In the genomic region with DNA sequence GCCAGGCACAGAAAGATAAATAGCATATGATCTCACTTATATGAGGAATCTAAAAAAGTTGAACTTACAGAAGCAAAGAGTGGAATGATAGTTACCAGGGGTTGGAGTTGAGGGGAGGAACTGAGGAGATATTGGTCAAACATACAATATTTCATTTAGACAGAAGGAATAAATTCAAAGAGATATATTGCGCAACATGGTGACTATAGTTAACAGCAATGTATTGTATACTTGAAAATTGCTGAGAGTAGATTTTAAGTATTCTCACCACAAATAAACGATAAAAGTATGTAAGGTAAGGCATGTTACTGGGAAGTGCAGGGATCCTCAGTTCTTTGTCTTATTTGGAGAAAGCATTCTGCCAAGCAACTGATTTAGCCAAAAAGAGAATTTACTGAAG, we compare ENCODE assay signal across 25 cellular contexts.
"Had no signal": no experiment of that assay in that cellular context is flagged by ENCODE, and none has a peak within 500 bp of the region (broad histone marks: within the 10 kb centered on the region; RNA-seq: fewer than 3 reads in every experiment).

No MANE protein-coding gene starts in this region.

- H3K36me3 ChIP-seq: brain microvascular endothelial cell, esophagus muscularis mucosa, heart right ventricle, left lung, lower lobe of right lung, right atrium auricular region, spleen, tibial nerve, WERI-Rb-1 had no signal

- ATAC-seq: activated CD4-positive, CD25-positive, alpha-beta regulatory T cell treated with anti-CD3 and anti-CD28 coated beads, Interleukin-2, amount 50 U/mL, for 24 hours; heart right ventricle; left lung; lower lobe of right lung; natural killer cell treated with Interleukin-12 subunit alpha and Interleukin-12 subunit beta and Interleukin-15 and Interleukin-18, amount 100 ng/mL, for 72 hours had no signal

- H3K27me3 ChIP-seq: brain microvascular endothelial cell, esophagus muscularis mucosa, heart right ventricle, left lung, right atrium auricular region, spleen, tibial nerve had no signal

- DNase-seq: activated CD4-positive, alpha-beta T cell treated with anti-CD3 and anti-CD28 coated beads for 48 hours; activated CD4-positive, alpha-beta T cell treated with anti-CD3 and anti-CD28 coated beads, Interleukin-2, amount 50 U/mL, for 48 hours; activated CD8-positive, alpha-beta memory T cell treated with anti-CD3 and anti-CD28 coated beads for 24 hours; activated effector memory CD4-positive, alpha-beta T cell treated with Interleukin-2 at 50 U/mL for 16 hours; activated naive CD4-positive, alpha-beta T cell treated with anti-CD3 and anti-CD28 coated beads for 36 hours; activated naive CD8-positive, alpha-beta T cell treated with anti-CD3 and anti-CD28 coated beads for 36 hours; amniotic stem cell; brain microvascular endothelial cell; caudate nucleus; endodermal cell; foreskin melanocyte; heart right ventricle; left lung; lower lobe of right lung; mesendoderm; spleen; stimulated activated CD4-positive, alpha-beta T cell treated with anti-CD3 and anti-CD28 coated beads, Interleukin-2, amount 100 ng/mL, for 48 hours; stimulated activated naive CD4-positive, alpha-beta T cell treated with Interleukin-2 at 50 U/mL for 16 hours; T-helper 9 cell; WERI-Rb-1 had no signal

- H3K4me1 ChIP-seq: esophagus muscularis mucosa, heart right ventricle, left lung, lower lobe of right lung, right atrium auricular region, spleen, tibial nerve had no signal

- H3K27ac ChIP-seq: brain microvascular endothelial cell, esophagus muscularis mucosa, heart right ventricle, left lung, lower lobe of right lung, right atrium auricular region, spleen, tibial nerve, WERI-Rb-1 had no signal

- H3K9me3 ChIP-seq: esophagus muscularis mucosa, left lung, lower lobe of right lung had no signal

- H3K4me3 ChIP-seq: esophagus muscularis mucosa, heart right ventricle, left lung, lower lobe of right lung, right atrium auricular region, spleen, tibial nerve had no signal
